ENCODE assay signal across 36 cellular contexts in the genomic region with DNA sequence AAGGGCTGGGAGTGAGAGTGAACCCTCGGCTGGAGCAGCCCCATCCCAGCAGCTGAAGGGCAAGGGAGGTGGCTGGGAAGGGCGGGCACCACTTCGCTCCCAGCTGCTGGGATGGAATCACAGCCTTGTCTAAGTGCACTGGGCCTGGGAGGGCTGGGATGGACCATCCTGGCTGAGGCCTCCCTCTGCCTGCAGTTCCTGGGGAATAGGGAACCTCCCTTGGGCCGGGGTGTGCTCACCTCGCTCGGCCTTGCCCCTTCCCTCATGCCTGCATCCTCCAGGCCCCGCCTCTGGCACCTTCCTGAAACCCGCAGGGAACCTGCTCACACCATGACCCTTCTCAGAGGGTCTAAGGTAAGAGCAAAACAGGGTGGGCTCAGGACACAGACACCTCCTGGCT. TPM values are rescaled to one million over a fixed set of nuclear protein-coding genes. Genes with fewer than 3 reads are reported as not detected.
"Had no signal": no experiment of that assay in that cellular context is flagged by ENCODE, and none has a peak within 500 bp of the region (broad histone marks: within the 10 kb centered on the region; RNA-seq: fewer than 3 reads in every experiment).

No MANE protein-coding gene starts in this region.

- H3K27ac ChIP-seq: ascending aorta, cardiac muscle cell, RWPE1, SJCRH30, SK-N-MC had no signal

- H3K9me3 ChIP-seq: ascending aorta, MG63, SJCRH30 had no signal

- H3K4me3 Mint-ChIP-seq: activated CD4-positive, alpha-beta T cell treated with anti-CD3 and anti-CD28 coated beads, Interleukin-2, amount 10 ng/mL, durations not matched to agents 24 days and 14 days; activated CD8-positive, alpha-beta T cell treated with anti-CD3 and anti-CD28 coated beads for 36 hours; activated naive CD4-positive, alpha-beta T cell treated with anti-CD3 and anti-CD28 coated beads, Interleukin-2, amount 50 U/mL, for 24 hours; activated naive CD8-positive, alpha-beta T cell treated with anti-CD3 and anti-CD28 coated beads, Interleukin-2, amount 10 ng/mL, durations not matched to agents 7 days and 5 days; activated T-cell treated with anti-CD3 and anti-CD28 coated beads, Interleukin-2, amount 50 U/mL, for 72 hours; activated T-helper 17 cell treated with anti-CD3 and anti-CD28 coated beads, Interleukin-2, amount 50 U/mL, for 72 hours; central memory CD8-positive, alpha-beta T cell had no signal

- H3K27ac Mint-ChIP-seq: activated CD4-positive, alpha-beta T cell treated with anti-CD3 and anti-CD28 coated beads, Interleukin-2, amount 10 ng/mL, durations not matched to agents 24 days and 14 days; activated CD8-positive, alpha-beta T cell treated with anti-CD3 and anti-CD28 coated beads for 36 hours; activated naive CD4-positive, alpha-beta T cell treated with anti-CD3 and anti-CD28 coated beads, Interleukin-2, amount 50 U/mL, for 24 hours; activated naive CD8-positive, alpha-beta T cell treated with anti-CD3 and anti-CD28 coated beads, Interleukin-2, amount 10 ng/mL, durations not matched to agents 7 days and 5 days; activated T-cell treated with anti-CD3 and anti-CD28 coated beads, Interleukin-2, amount 50 U/mL, for 72 hours; activated T-helper 17 cell treated with anti-CD3 and anti-CD28 coated beads, Interleukin-2, amount 50 U/mL, for 72 hours had no signal

- DNase-seq: activated CD4-positive, alpha-beta T cell treated with anti-CD3 and anti-CD28 coated beads, Interleukin-2, amount 10 ng/mL, durations not matched to agents 24 days and 14 days; activated CD4-positive, alpha-beta T cell treated with anti-CD3 and anti-CD28 coated beads, Interleukin-2, amount 50 U/mL, for 4 hours; activated CD8-positive, alpha-beta T cell treated with anti-CD3 and anti-CD28 coated beads for 36 hours; activated effector memory CD4-positive, alpha-beta T cell treated with anti-CD3 and anti-CD28 coated beads, Interleukin-2, amount 50 U/mL, for 16 hours; activated naive CD4-positive, alpha-beta T cell treated with Interleukin-2 at 50 U/mL for 16 hours; activated naive CD8-positive, alpha-beta T cell treated with anti-CD3 and anti-CD28 coated beads, Interleukin-2, amount 10 ng/mL, durations not matched to agents 7 days and 5 days; activated T-cell treated with anti-CD3 and anti-CD28 coated beads, Interleukin-2, amount 50 U/mL, for 1 hour; activated T-cell treated with anti-CD3 and anti-CD28 coated beads, Interleukin-2, amount 50 U/mL, for 72 hours; amygdala; Kasumi-1; KG1; MG63; NCI-H1048; NCI-H1105 treated with DMSO at 0.1 percent for 48 hours; NCI-H1436 treated with DMSO at 0.1 percent for 48 hours; NCI-H1694 treated with DMSO at 0.1 percent for 48 hours; NCI-H2029; NCI-H2107; NCI-H2171; NCI-H510A; NCI-H526; NCI-H748 treated with DMSO at 0.1 percent for 48 hours; NK-92 treated with Interleukin-12 subunit alpha and Interleukin-12 subunit beta, amount 100 ng/mL, for 24 hours; PC-3; SHP77; SJCRH30 had no signal

- H3K27me3 ChIP-seq: ascending aorta, cardiac muscle cell, MG63 had no signal

- H3K36me3 ChIP-seq: ascending aorta, cardiac muscle cell, MG63, SJCRH30 had no signal

- H3K4me1 Mint-ChIP-seq: activated CD4-positive, alpha-beta T cell treated with anti-CD3 and anti-CD28 coated beads, Interleukin-2, amount 10 ng/mL, durations not matched to agents 24 days and 14 days; activated naive CD4-positive, alpha-beta T cell treated with anti-CD3 and anti-CD28 coated beads, Interleukin-2, amount 50 U/mL, for 24 hours; activated naive CD8-positive, alpha-beta T cell treated with anti-CD3 and anti-CD28 coated beads, Interleukin-2, amount 10 ng/mL, durations not matched to agents 7 days and 5 days; activated T-helper 17 cell treated with anti-CD3 and anti-CD28 coated beads, Interleukin-2, amount 50 U/mL, for 72 hours; central memory CD8-positive, alpha-beta T cell had no signal

- H3K9me3 Mint-ChIP-seq: activated CD4-positive, alpha-beta T cell treated with anti-CD3 and anti-CD28 coated beads, Interleukin-2, amount 10 ng/mL, durations not matched to agents 24 days and 14 days; activated CD8-positive, alpha-beta T cell treated with anti-CD3 and anti-CD28 coated beads for 36 hours; activated naive CD4-positive, alpha-beta T cell treated with anti-CD3 and anti-CD28 coated beads, Interleukin-2, amount 50 U/mL, for 24 hours; activated naive CD8-positive, alpha-beta T cell treated with anti-CD3 and anti-CD28 coated beads, Interleukin-2, amount 10 ng/mL, durations not matched to agents 7 days and 5 days; activated T-cell treated with anti-CD3 and anti-CD28 coated beads, Interleukin-2, amount 50 U/mL, for 72 hours; activated T-helper 17 cell treated with anti-CD3 and anti-CD28 coated beads, Interleukin-2, amount 50 U/mL, for 72 hours; central memory CD8-positive, alpha-beta T cell had no signal

- H3K4me1 ChIP-seq: SJCRH30 had no signal

- ATAC-seq: activated CD8-positive, alpha-beta T cell treated with anti-CD3 and anti-CD28 coated beads for 36 hours; activated T-cell treated with anti-CD3 and anti-CD28 coated beads, Interleukin-2, amount 50 U/mL, for 72 hours; activated T-helper 17 cell treated with anti-CD3 and anti-CD28 coated beads, Interleukin-2, amount 50 U/mL, for 72 hours; PC-3 had no signal

- H3K4me3 ChIP-seq: ascending aorta, cardiac muscle cell, MG63, SJCRH30, SK-N-MC had no signal

- H3K36me3 Mint-ChIP-seq: activated naive CD4-positive, alpha-beta T cell treated with anti-CD3 and anti-CD28 coated beads, Interleukin-2, amount 50 U/mL, for 24 hours; activated naive CD8-positive, alpha-beta T cell treated with anti-CD3 and anti-CD28 coated beads, Interleukin-2, amount 10 ng/mL, durations not matched to agents 7 days and 5 days had no signal

- H3K27me3 Mint-ChIP-seq: activated CD4-positive, alpha-beta T cell treated with anti-CD3 and anti-CD28 coated beads, Interleukin-2, amount 10 ng/mL, durations not matched to agents 24 days and 14 days; activated CD8-positive, alpha-beta T cell treated with anti-CD3 and anti-CD28 coated beads for 36 hours; activated naive CD4-positive, alpha-beta T cell treated with anti-CD3 and anti-CD28 coated beads, Interleukin-2, amount 50 U/mL, for 24 hours; activated naive CD8-positive, alpha-beta T cell treated with anti-CD3 and anti-CD28 coated beads, Interleukin-2, amount 10 ng/mL, durations not matched to agents 7 days and 5 days had no signal

RNA-seq across cellular contexts. Expression of a gene that starts 53.7 kb away (rescaled TPM):
- total RNA-seq: activated CD4-positive, alpha-beta T cell treated with anti-CD3 and anti-CD28 coated beads, Interleukin-2, amount 10 ng/mL, durations not matched to agents 24 days and 14 days; activated CD8-positive, alpha-beta memory T cell treated with anti-CD3 and anti-CD28 coated beads for 36 hours; activated CD8-positive, alpha-beta T cell treated with anti-CD3 and anti-CD28 coated beads for 36 hours; activated naive CD8-positive, alpha-beta T cell treated with anti-CD3 and anti-CD28 coated beads, Interleukin-2, amount 10 ng/mL, durations not matched to agents 7 days and 5 days; activated T-cell treated with anti-CD3 and anti-CD28 coated beads, Interleukin-2, amount 50 U/mL, for 72 hours; activated T-helper 17 cell treated with anti-CD3 and anti-CD28 coated beads, Interleukin-2, amount 50 U/mL, for 72 hours; PC-3; SJCRH30; T-helper 1 cell treated with Interleukin-12 subunit alpha and Interleukin-12 subunit beta and Interleukin-4 antibody, amounts not matched to agents 30 ng/mL and 1 ng/mL, for 36 hours; T-helper 2 cell treated with Interferon-gamma antibody and Interleukin-4, amounts not matched to agents 100 ng/mL and 5 ng/mL, for 36 hours had no signal
